ENCODE assay signal across 2 cellular contexts in genomic region chr11:128172046-128172878, GRCh38.
TF ChIP-seq lines count a peak whose summit lies in the region.

No MANE protein-coding gene starts in this region.

TF ChIP-seq in IMR-90, 13 proteins besides CTCF, POLR2A, EP300 and RAD21:
- no peak for TF ChIP-seq ELK1 (IDR thresholded peaks at IDR 0.05; ENCODE audit: borderline replicate concordance, low read depth, low read length)
- peak; percentile 85 for TF ChIP-seq SMC3 (IDR thresholded peaks at IDR 0.05; ENCODE audit: low read depth, low read length)
- TF ChIP-seq, protein P1, sequence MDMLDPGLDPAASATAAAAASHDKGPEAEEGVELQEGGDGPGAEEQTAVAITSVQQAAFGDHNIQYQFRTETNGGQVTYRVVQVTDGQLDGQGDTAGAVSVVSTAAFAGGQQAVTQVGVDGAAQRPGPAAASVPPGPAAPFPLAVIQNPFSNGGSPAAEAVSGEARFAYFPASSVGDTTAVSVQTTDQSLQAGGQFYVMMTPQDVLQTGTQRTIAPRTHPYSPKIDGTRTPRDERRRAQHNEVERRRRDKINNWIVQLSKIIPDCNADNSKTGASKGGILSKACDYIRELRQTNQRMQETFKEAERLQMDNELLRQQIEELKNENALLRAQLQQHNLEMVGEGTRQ (IDR thresholded peaks at IDR 0.05; ENCODE audit: low read depth, low read length) = no peak
- no peak for TF ChIP-seq RFX5 (IDR thresholded peaks at IDR 0.05; ENCODE audit: low read depth, low read length)

TF ChIP-seq in neural cell, 6 proteins besides CTCF, POLR2A, EP300 and RAD21:
- TF ChIP-seq SMC3 (conservative IDR thresholded peaks at IDR 0.05; ENCODE audit: poor library complexity) (peak; percentile 92), POLR2AphosphoS5 (IDR thresholded peaks at IDR 0.05) (no peak)
